Comparison of ENCODE assay signal across 12 cellular contexts in genomic region chr4:23789765-23790164, GRCh38.
DNase-seq lines count a peak whose midpoint lies in the region; ATAC-seq and TF ChIP-seq lines count a peak whose summit lies in the region.
"Had no signal": no experiment of that assay in that cellular context is flagged by ENCODE, and none has a peak within 500 bp of the region (broad histone marks: within the 10 kb centered on the region; RNA-seq: fewer than 3 reads in every experiment).

No MANE protein-coding gene starts in this region.

- TF ChIP-seq POLR2A in IMR-90 (IDR thresholded peaks at IDR 0.05; ENCODE audit: low read depth, low read length) = no peak
- TF ChIP-seq POLR2A in transverse colon (IDR thresholded peaks at IDR 0.05) = no peak

- no peaks in the 10 kb centered on the region for H3K9me3 ChIP-seq in IMR-90 (ENCODE audit: control insufficient read depth, insufficient read depth, low read length)
- H3K9me3 ChIP-seq in transverse colon = no peaks in the 10 kb centered on the region

- no peak overlapping the region for H4K91ac ChIP-seq in IMR-90 (ENCODE audit: insufficient read depth, low read depth, low read length)

- no peak overlapping the region for H2AFZ ChIP-seq in IMR-90 (replicated peaks; ENCODE audit: low read length, poor library complexity)

- H3K9ac ChIP-seq in IMR-90 (ENCODE audit: low read depth, low read length) = no peak overlapping the region

- H3K4me2 ChIP-seq in IMR-90 (ENCODE audit: low read depth, low read length) = no peak overlapping the region

- H3K56ac ChIP-seq in IMR-90 (ENCODE audit: extremely low read depth, insufficient read depth, low read length) = no peak overlapping the region

- whole genome bisulfite sequencing in IMR-90 (ENCODE audit: extremely low coverage in 2 of 2, insufficient read length in 1 of 2), 2 experiments = no CpG with 5 or more reads among the region's 5 CpGs
- 71 to 76% methylated on average over 2 to 5 of the region's 5 CpGs for WGBS in transverse colon (ENCODE audit: low coverage in 1 of 2), 2 donors

- no peak overlapping the region for H2AK9ac ChIP-seq in IMR-90 (replicated peaks; ENCODE audit: low read depth, low read length, poor library complexity)

- TF ChIP-seq CTCF in IMR-90 (conservative IDR thresholded peaks at IDR 0.05; ENCODE audit: low read depth, low read length) = no peak
- TF ChIP-seq CTCF in fibroblast of villous mesenchyme (IDR thresholded peaks at IDR 0.05; ENCODE audit: insufficient read depth, low read depth, low read length) = no peak
- no peak for TF ChIP-seq CTCF in transverse colon (IDR thresholded peaks at IDR 0.05)

- H4K8ac ChIP-seq in IMR-90 (ENCODE audit: low read depth in 2 of 2, low read length in 2 of 2) = no peak overlapping the region

- H4K20me1 ChIP-seq in IMR-90 (ENCODE audit: insufficient read depth, low read length) = no peaks in the 10 kb centered on the region

- no peaks in the 10 kb centered on the region for H3K9me1 ChIP-seq in IMR-90 (ENCODE audit: insufficient read depth, low read length)

- no peak overlapping the region for H3K14ac ChIP-seq in IMR-90 (replicated peaks; ENCODE audit: low read depth, low read length)

- H3K4me3 ChIP-seq in IMR-90 (ENCODE audit: insufficient read depth, low read depth, low read length) (no peak overlapping the region), fibroblast of villous mesenchyme (ENCODE audit: low read depth, low read length) (no peak overlapping the region), transverse colon (no peak overlapping the region)

- no peak for TF ChIP-seq RAD21 in IMR-90 (IDR thresholded peaks at IDR 0.05; ENCODE audit: low read length)

- no peak for TF ChIP-seq EP300 in transverse colon (IDR thresholded peaks at IDR 0.05; ENCODE audit: low read depth)

- H3K27ac ChIP-seq in IMR-90 (ENCODE audit: insufficient read depth, low read length) = no peak overlapping the region
- no peak overlapping the region for H3K27ac ChIP-seq in transverse colon

- no peak overlapping the region for H3K23ac ChIP-seq in IMR-90 (ENCODE audit: low read depth, low read length)

- H3K36me3 ChIP-seq in IMR-90 (ENCODE audit: control insufficient read depth, insufficient read depth, low read length) = no peaks in the 10 kb centered on the region
- H3K36me3 ChIP-seq in transverse colon = no peaks in the 10 kb centered on the region

- POLR2A ChIA-PET in IMR-90 (lab: Charles Lee; ENCODE audit: unreplicated experiment) = no interaction called here

- peak; percentile 71 for DNase-seq in A172 (ENCODE audit: low spot score)
- peak; percentile 79 for DNase-seq in IMR-90
- DNase-seq in fibroblast of villous mesenchyme (ENCODE audit: low read depth) = peak; percentile 96
- peak; percentile 47 for DNase-seq in mucosa of gallbladder (ENCODE audit: low spot score)
- no peak for DNase-seq in inferior parietal cortex (ENCODE audit: extremely low spot score)
- DNase-seq in transverse colon = no peak
- DNase-seq in DMS79 (lab: John Stamatoyannopoulos, UW) = no peak
- DNase-seq: 8988T; activated T-cell treated with anti-CD3 and anti-CD28 coated beads, Interleukin-2, amount 50 U/mL, for 1 hour; head of caudate nucleus; NCI-H1694 had no signal

- H3K4ac ChIP-seq in IMR-90 (ENCODE audit: low read depth, low read length) = no peak overlapping the region

- H3K79me1 ChIP-seq in IMR-90 (ENCODE audit: low read depth in 1 of 2, low read length in 2 of 2) = no peaks in the 10 kb centered on the region

- ATAC-seq in IMR-90 (ENCODE audit: low read depth) (peak; percentile 86), HG03025 (IDR thresholded peaks at IDR 0.05; ENCODE audit: low FRiP score, unreplicated experiment) (no peak)

- H3K27me3 ChIP-seq in IMR-90 (ENCODE audit: control insufficient read depth, insufficient read depth, low read length) = no peaks in the 10 kb centered on the region
- H3K27me3 ChIP-seq in transverse colon = no peaks in the 10 kb centered on the region

- no peak overlapping the region for H2BK20ac ChIP-seq in IMR-90 (ENCODE audit: low read depth, low read length)

- H2BK120ac ChIP-seq in IMR-90 (ENCODE audit: low read depth, low read length) = no peak overlapping the region

- peak overlapping the region; percentile 67 for H2BK5ac ChIP-seq in IMR-90 (ENCODE audit: low read depth, low read length, poor library complexity, severe bottlenecking)

- H3K18ac ChIP-seq in IMR-90 (ENCODE audit: low read depth, low read length) = no peak overlapping the region

- no peak overlapping the region for H2AK5ac ChIP-seq in IMR-90 (ENCODE audit: low read depth, low read length)

- intact Hi-C loops in IMR-90 (cut with micrococcal nuclease) = no loop called here
- intact Hi-C loops in transverse colon (cut with DNase I; ENCODE audit: low total_unique reads) = no loop called here

- dilution Hi-C loops in IMR-90 (cut with HindIII; ENCODE audit: low sequenced_read_pairs, unreplicated experiment) = no loop called here

- H3K4me1 ChIP-seq in IMR-90 (ENCODE audit: control insufficient read depth, insufficient read depth, low read length) (no peaks in the 10 kb centered on the region; the same call in 1 of the 2 replicates), transverse colon (no peaks in the 10 kb centered on the region)

- BruUV-seq in IMR-90 (replicated peaks; lab: Mats Ljungman, UMichigan) = no TSS peak

- CTCF ChIA-PET in IMR-90 (lab: Yijun Ruan, JAX) = no interaction called here

- no peak overlapping the region for H4K5ac ChIP-seq in IMR-90 (ENCODE audit: low read depth, low read length)

- no peak overlapping the region for H2BK15ac ChIP-seq in IMR-90 (ENCODE audit: low read depth, low read length)

- in situ Hi-C loops in IMR-90 (cut with MboI; ENCODE audit: low sequenced_read_pairs) (no loop called here), transverse colon (cut with MboI; ENCODE audit: low pct_ligation_motif_present in 1 of 4, low pct_unique_long_range_greater_than_20kb in 1 of 4, low sequenced_read_pairs in 3 of 4) (no loop called here)

TF ChIP-seq in IMR-90, 13 proteins besides CTCF, POLR2A, EP300 and RAD21:
- TF ChIP-seq FOS (IDR thresholded peaks at IDR 0.05; ENCODE audit: low read depth, low read length) = no peak
- TF ChIP-seq, protein P1, sequence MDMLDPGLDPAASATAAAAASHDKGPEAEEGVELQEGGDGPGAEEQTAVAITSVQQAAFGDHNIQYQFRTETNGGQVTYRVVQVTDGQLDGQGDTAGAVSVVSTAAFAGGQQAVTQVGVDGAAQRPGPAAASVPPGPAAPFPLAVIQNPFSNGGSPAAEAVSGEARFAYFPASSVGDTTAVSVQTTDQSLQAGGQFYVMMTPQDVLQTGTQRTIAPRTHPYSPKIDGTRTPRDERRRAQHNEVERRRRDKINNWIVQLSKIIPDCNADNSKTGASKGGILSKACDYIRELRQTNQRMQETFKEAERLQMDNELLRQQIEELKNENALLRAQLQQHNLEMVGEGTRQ (IDR thresholded peaks at IDR 0.05; ENCODE audit: low read depth, low read length) = peak; percentile 65

Comparison
In these comparisons a context has a peak if more than half of its experiments do, and no peak if none do; other contexts are left out.
1. DNase-seq: peak in A172 (single experiment), IMR-90 (single experiment), fibroblast of villous mesenchyme (single experiment) and mucosa of gallbladder (single experiment); none in inferior parietal cortex (single experiment), transverse colon (single experiment) and DMS79 (single experiment).